ENCODE assay signal across 8 cellular contexts in the genomic region with DNA sequence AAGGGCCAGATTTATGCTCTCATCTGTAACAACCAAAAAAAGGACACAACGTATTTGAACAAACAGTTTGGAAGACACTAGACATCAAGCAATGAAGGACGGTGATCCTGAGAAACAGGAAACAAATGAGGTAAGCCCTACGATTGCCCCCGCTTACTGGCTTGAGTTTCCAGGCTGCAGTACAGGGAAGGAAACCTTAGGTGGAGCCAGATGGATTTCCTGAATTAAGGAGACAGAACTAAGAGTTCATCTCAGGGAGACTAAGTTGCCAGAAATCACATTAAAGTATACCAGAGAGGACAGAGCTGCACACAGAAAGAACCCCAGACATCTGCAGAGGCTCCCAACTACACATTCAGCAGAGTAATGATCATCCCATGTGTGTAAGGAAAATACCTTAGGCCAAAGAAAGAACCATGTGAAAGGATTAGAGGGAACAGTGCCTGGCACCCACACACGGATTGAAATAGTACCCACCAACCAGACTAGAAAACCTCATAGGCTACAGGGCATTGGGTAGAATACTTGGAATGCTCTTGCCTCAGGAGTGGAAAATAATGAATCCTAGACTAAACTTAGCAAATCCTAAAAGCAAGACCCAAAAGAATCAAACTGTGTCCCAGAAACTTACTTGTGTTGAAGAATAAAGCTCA.
DNase-seq lines count a peak whose midpoint lies in the region; ATAC-seq and TF ChIP-seq lines count a peak whose summit lies in the region.

No MANE protein-coding gene starts in this region.

- H3K36me3 ChIP-seq in WERI-Rb-1 = no peaks in the 10 kb centered on the region

- H3K27me3 ChIP-seq in AG04450 (ENCODE audit: control insufficient read depth, insufficient read depth, low read length) (no peaks in the 10 kb centered on the region), WERI-Rb-1 (ENCODE audit: insufficient read depth, low read depth, severe bottlenecking) (no peaks in the 10 kb centered on the region)

- TF ChIP-seq CTCF in AG04450 (IDR thresholded peaks at IDR 0.05; ENCODE audit: low read depth, low read length) (peak; percentile 56), HFF-Myc (IDR thresholded peaks at IDR 0.05; ENCODE audit: low read depth, low read length, missing control alignments) (peak; percentile 14), WERI-Rb-1 (IDR thresholded peaks at IDR 0.05; ENCODE audit: low read depth, low read length) (peak; percentile 63), omental fat pad (IDR thresholded peaks at IDR 0.05) (no peak)

- CTCF ChIA-PET in AG04450 (lab: Charles Lee) = interaction anchor here (0.6 to 2.5 kb wide), 9 partner anchors 24 to 267 kb away, joined by 3 to 24 read pairs (median 4); no protein-coding TSS in a partner anchor

- H3K9me3 ChIP-seq in AG04450 (ENCODE audit: control insufficient read depth, insufficient read depth, low read length) (no peaks in the 10 kb centered on the region), WERI-Rb-1 (ENCODE audit: severe bottlenecking) (no peaks in the 10 kb centered on the region)

- POLR2A ChIA-PET in AG04450 (lab: Yijun Ruan, JAX) = no interaction called here

- ATAC-seq in omental fat pad (ENCODE audit: low FRiP score) (no peak), GM18873 (IDR thresholded peaks at IDR 0.05; ENCODE audit: low FRiP score, unreplicated experiment) (no peak)

- DNase-seq in AG04450 (ENCODE audit: low read depth, low spot score) (peak; percentile 8), HFF-Myc (ENCODE audit: extremely low read depth, low read depth) (no peak), WERI-Rb-1 (peak; percentile 74), iPS-NIHi7 (ENCODE audit: extremely low spot score) (peak; percentile 81), hypothalamus (lab: John Stamatoyannopoulos, UW) (no peak), omental fat pad (ENCODE audit: low spot score) (no peak)
- DNase-seq in activated T-cell treated with anti-CD3 and anti-CD28 coated beads, Interleukin-2, amount 50 U/mL, for 48 hours = no peak

- no peak overlapping the region for H3K4me3 ChIP-seq in AG04450 (ENCODE audit: low read depth, low read length)
- H3K4me3 ChIP-seq in HFF-Myc (replicated peaks; ENCODE audit: low read depth, low read length) = no peak overlapping the region
- H3K4me3 ChIP-seq in WERI-Rb-1 (ENCODE audit: low read depth, low read length) = no peak overlapping the region

- no peak overlapping the region for H3K27ac ChIP-seq in AG04450 (ENCODE audit: low read depth, low read length)
- no peak overlapping the region for H3K27ac ChIP-seq in WERI-Rb-1

Comparison
In these comparisons a context has a peak if more than half of its experiments do, and no peak if none do; other contexts are left out.
1. DNase-seq: peak in AG04450 (single experiment), WERI-Rb-1 (single experiment) and iPS-NIHi7 (single experiment); none in HFF-Myc (single experiment), hypothalamus (0 of 51), omental fat pad (single experiment) and activated T-cell treated with anti-CD3 and anti-CD28 coated beads, Interleukin-2, amount 50 U/mL, for 48 hours (0 of 2).
2. CTCF ChIP-seq: peak in AG04450 (single experiment), HFF-Myc (single experiment) and WERI-Rb-1 (single experiment); none in omental fat pad (0 of 3).